Comparison of ENCODE assay signal across 8 cellular contexts in genomic region chr7:45203947-45204445, GRCh38. TPM values are rescaled to one million over a fixed set of nuclear protein-coding genes. Genes with fewer than 3 reads are reported as not detected.
A peak's percentile ranks its signal among the peaks of the same experiment; 100 is the strongest.
DNase-seq lines count a peak whose midpoint lies in the region; ATAC-seq, FAIRE-seq and TF ChIP-seq lines count a peak whose summit lies in the region.

No MANE protein-coding gene starts in this region.

- H4K5ac ChIP-seq in H1 (ENCODE audit: insufficient read length, low read depth, low read length) = no peak overlapping the region

- H3K14ac ChIP-seq in H1 (ENCODE audit: insufficient read length) = no peak overlapping the region

- H3K4me2 ChIP-seq in H1 (ENCODE audit: insufficient read depth in 1 of 2, low read depth in 2 of 2, low read length in 2 of 2) (no peak overlapping the region), OCI-LY7 (ENCODE audit: low read length) (no peak overlapping the region)

- H2AFZ ChIP-seq in H1 (ENCODE audit: low read length) (0 out of 2 replicates have a peak overlapping the region, but pooled peaks have one; percentile 42), OCI-LY7 (ENCODE audit: low read length) (no peak overlapping the region)

- 87% methylated on average over 2 of the region's 2 CpGs; no CpG with 5 or more reads in 1 of the 2 experiments for WGBS in H1 (ENCODE audit: extremely low coverage in 1 of 2, insufficient coverage in 1 of 2, insufficient read length in 1 of 2, insufficient replicate concordance in 2 of 2, low coverage in 1 of 2, low lambda C conversion rate in 2 of 2, missing lambda C conversion rate in 1 of 2), 2 experiments

- no peak overlapping the region for H2BK12ac ChIP-seq in H1 (ENCODE audit: low read depth, low read length)

- TF ChIP-seq POLR2A in H1 (IDR thresholded peaks at IDR 0.05; ENCODE audit: control extremely low read depth in 1 of 2, low read depth in 2 of 2, low read length in 2 of 2) = no peak

- POLR2A ChIA-PET in H1 (lab: Charles Lee; ENCODE audit: partially characterized antibody) = no interaction called here
- POLR2A ChIA-PET in OCI-LY7 (lab: Charles Lee) = no interaction called here

- H3K79me2 ChIP-seq in H1 (ENCODE audit: control insufficient read depth in 1 of 2, insufficient read depth in 2 of 2, low read length in 2 of 2) (no peaks in the 10 kb centered on the region), OCI-LY7 (ENCODE audit: insufficient read depth, low read depth, low read length) (no peaks in the 10 kb centered on the region)

- H3K27ac ChIP-seq in H1 (ENCODE audit: low read depth, low read length) (no peak overlapping the region), subcutaneous abdominal adipose tissue (ENCODE audit: low read depth, low read length) (no peak overlapping the region), OCI-LY7 (ENCODE audit: low read depth, low read length, poor library complexity, severe bottlenecking) (no peak overlapping the region)

- no peaks in the 10 kb centered on the region for H3K9me2 ChIP-seq in OCI-LY7 (ENCODE audit: insufficient read depth, low read length)

- ATAC-seq in GM19351 (IDR thresholded peaks at IDR 0.05; ENCODE audit: unreplicated experiment) (peak; percentile 94), HG03565 (IDR thresholded peaks at IDR 0.05; ENCODE audit: unreplicated experiment) (peak; percentile 91), HG03571 (IDR thresholded peaks at IDR 0.05; ENCODE audit: unreplicated experiment) (no peak)

- BruUV-seq in OCI-LY7 (replicated peaks; lab: Mats Ljungman, UMichigan) = no TSS peak

- H3K56ac ChIP-seq in H1 (replicated peaks; ENCODE audit: insufficient read length, low read depth, low read length) = no peak overlapping the region

- H3K18ac ChIP-seq in H1 (ENCODE audit: extremely low read depth, low read length) = no peak overlapping the region

- H3K9me3 ChIP-seq in H1 (ENCODE audit: insufficient read depth in 2 of 2, low read depth in 1 of 2, low read length in 1 of 2) = no peaks in the 10 kb centered on the region
- no peaks in the 10 kb centered on the region for H3K9me3 ChIP-seq in subcutaneous abdominal adipose tissue (ENCODE audit: control insufficient read depth in 5 of 5, low read length in 5 of 5)
- no peaks in the 10 kb centered on the region for H3K9me3 ChIP-seq in OCI-LY7 (ENCODE audit: low read length)

- no peak overlapping the region for H3K9ac ChIP-seq in H1 (replicated peaks in 1 of 4; ENCODE audit: extremely low read depth in 1 of 4, low read depth in 3 of 4, low read length in 3 of 4)
- H3K9ac ChIP-seq in subcutaneous abdominal adipose tissue (ENCODE audit: low read length in 5 of 5) = peak overlapping the region in 3 of 5 donors; percentile 8 to 38 (median 21)

- H2BK5ac ChIP-seq in H1 (ENCODE audit: low read depth, low read length) = no peak overlapping the region

- no peaks in the 10 kb centered on the region for H3K4me1 ChIP-seq in H1 (replicated peaks in 1 of 4; ENCODE audit: control insufficient read depth in 3 of 4, insufficient read depth in 4 of 4, low read length in 3 of 4)
- H3K4me1 ChIP-seq in subcutaneous abdominal adipose tissue (ENCODE audit: control insufficient read depth in 5 of 5, insufficient read depth in 5 of 5, low read length in 5 of 5) = peaks cover 0 to 20% (median 11%) of the 10 kb centered on the region in 5 donors
- no peaks in the 10 kb centered on the region for H3K4me1 ChIP-seq in OCI-LY7 (ENCODE audit: insufficient read depth, low read length, poor library complexity, severe bottlenecking)

- H3K79me1 ChIP-seq in H1 (ENCODE audit: low read depth, low read length) = no peaks in the 10 kb centered on the region

- H3K4me3 ChIP-seq in H1 (ENCODE audit: extremely low read depth in 1 of 4, insufficient read depth in 2 of 4, low read depth in 3 of 4, low read length in 4 of 4) = no peak overlapping the region
- peak overlapping the region in 4 of 5 donors; percentile 41 to 58 (median 51) for H3K4me3 ChIP-seq in subcutaneous abdominal adipose tissue (ENCODE audit: low read depth in 1 of 5, low read length in 5 of 5)
- H3K4me3 ChIP-seq in OCI-LY7 (ENCODE audit: low read depth, low read length, poor library complexity, severe bottlenecking) = no peak overlapping the region

- TF ChIP-seq CTCF in AG09319 (IDR thresholded peaks at IDR 0.05; ENCODE audit: low read depth, low read length) = no peak
- no peak for TF ChIP-seq CTCF in H1 (IDR thresholded peaks at IDR 0.05; ENCODE audit: control extremely low read depth in 1 of 3, insufficient read depth in 1 of 3, low read depth in 1 of 3, low read length in 3 of 3)
- TF ChIP-seq CTCF in OCI-LY7 (conservative IDR thresholded peaks at IDR 0.05; ENCODE audit: low read length) = no peak

- H2BK20ac ChIP-seq in H1 (ENCODE audit: low read length) = no peak overlapping the region

- CTCF ChIA-PET in H1 (lab: Charles Lee; ENCODE audit: partially characterized antibody) (interaction anchor here (0.6 to 3.4 kb wide), 4 partner anchors 11 to 380 kb away, joined by 3 to 29 read pairs (median 4); no protein-coding TSS in a partner anchor), OCI-LY7 (lab: Charles Lee; ENCODE audit: unreplicated experiment) (no interaction called here)

- H3K4ac ChIP-seq in H1 (replicated peaks; ENCODE audit: insufficient read length, low read depth, low read length) = no peak overlapping the region

- H3K36me3 ChIP-seq in H1 (ENCODE audit: control insufficient read depth in 2 of 4, insufficient read depth in 4 of 4, low read length in 3 of 4) (no peaks in the 10 kb centered on the region), subcutaneous abdominal adipose tissue (ENCODE audit: control insufficient read depth in 5 of 5, insufficient read depth in 5 of 5, low read length in 5 of 5) (no peaks in the 10 kb centered on the region), OCI-LY7 (ENCODE audit: insufficient read depth, low read length) (no peaks in the 10 kb centered on the region)

- no peak overlapping the region for H4K91ac ChIP-seq in H1 (replicated peaks; ENCODE audit: insufficient read length, low read length)

- H3K23me2 ChIP-seq in H1 (ENCODE audit: low read depth, low read length) = no peaks in the 10 kb centered on the region

- no peak for FAIRE-seq in H1 (lab: Jason Lieb, UNC)

- no peaks in the 10 kb centered on the region for H3K27me3 ChIP-seq in H1 (replicated peaks in 1 of 4; ENCODE audit: control insufficient read depth in 3 of 4, extremely low read depth in 1 of 4, insufficient read depth in 3 of 4, low read length in 3 of 4)
- H3K27me3 ChIP-seq in subcutaneous abdominal adipose tissue (ENCODE audit: control insufficient read depth in 5 of 5, insufficient read depth in 4 of 5, low read length in 5 of 5) = peaks cover 0 to 3% (median 0%) of the 10 kb centered on the region in 5 donors

- DNase-seq in AG09319 (ENCODE audit: extremely low read depth, low read depth) = peak; percentile 52
- no peak for DNase-seq in H1 (ENCODE audit: low read depth in 1 of 2, low spot score in 2 of 2)
- no peak for DNase-seq in middle frontal gyrus (ENCODE audit: extremely low spot score, low spot score)
- no peak for DNase-seq in OCI-LY7 (ENCODE audit: low spot score)

- intact Hi-C loops in OCI-LY7 (cut with micrococcal nuclease; ENCODE audit: unreplicated experiment) = no loop called here

- H2BK120ac ChIP-seq in H1 (replicated peaks; ENCODE audit: low read depth, low read length) = no peak overlapping the region

- no peak overlapping the region for H2BK15ac ChIP-seq in H1 (ENCODE audit: low read length)

- no peaks in the 10 kb centered on the region for H4K20me1 ChIP-seq in H1 (replicated peaks in 1 of 2; ENCODE audit: control insufficient read depth in 1 of 2, insufficient read depth in 2 of 2, low read length in 2 of 2)
- no peaks in the 10 kb centered on the region for H4K20me1 ChIP-seq in OCI-LY7 (ENCODE audit: insufficient read depth, low read length)

- no peak for TF ChIP-seq RAD21 in H1 (IDR thresholded peaks at IDR 0.05 in 1 of 2, conservative IDR thresholded peaks at IDR 0.05 in 1 of 2; ENCODE audit: low read depth in 2 of 2, low read length in 2 of 2)

- TF ChIP-seq EP300 in H1 (IDR thresholded peaks at IDR 0.05; ENCODE audit: borderline replicate concordance in 1 of 2, low read depth in 2 of 2, low read length in 2 of 2) = no peak

- H4K8ac ChIP-seq in H1 (ENCODE audit: extremely low read depth, insufficient read depth, low read length) = no peak overlapping the region

- no peak overlapping the region for H2AK5ac ChIP-seq in H1 (ENCODE audit: low read depth, low read length)

- H3K23ac ChIP-seq in H1 (ENCODE audit: insufficient read length) = no peak overlapping the region

TF ChIP-seq in H1, 55 proteins besides CTCF, POLR2A, EP300 and RAD21:
- TF ChIP-seq SIX5 (IDR thresholded peaks at IDR 0.05; ENCODE audit: low read depth, low read length) = no peak
- TF ChIP-seq SP1 (IDR thresholded peaks at IDR 0.05; ENCODE audit: low read depth, low read length) = no peak
- TF ChIP-seq TAF7 (optimal IDR thresholded peaks at IDR 0.05; ENCODE audit: borderline replicate concordance, low read depth, low read length) = no peak
- TF ChIP-seq BRCA1 (IDR thresholded peaks at IDR 0.05; ENCODE audit: low read depth, low read length) = no peak
- no peak for TF ChIP-seq CBX8 (IDR thresholded peaks at IDR 0.05; ENCODE audit: borderline replicate concordance, low read depth, low read length)
- TF ChIP-seq ZNF274 (IDR thresholded peaks at IDR 0.05; ENCODE audit: borderline replicate concordance, extremely low read depth, low read length) = no peak
- TF ChIP-seq PHF8 (conservative IDR thresholded peaks at IDR 0.05; ENCODE audit: low read depth, low read length) = no peak
- no peak for TF ChIP-seq EGR1 (IDR thresholded peaks at IDR 0.05; ENCODE audit: borderline replicate concordance, low read depth, low read length)
- TF ChIP-seq SUZ12 (IDR thresholded peaks at IDR 0.05; ENCODE audit: low read length) = no peak
- no peak for TF ChIP-seq E2F6 (IDR thresholded peaks at IDR 0.05)
TF ChIP-seq in H1: peak in this region for 0.

RNA-seq across cellular contexts. Expression of gene RAMP3, which starts 46.4 kb away (rescaled TPM):
- 0.88 and 0.92 TPM in 2 replicates for total RNA-seq in H1 (2021; fragmentation: NEBNext Ultra II Directional; extraction: Animal tissue kit (Norgen Biotek cat#: 25700))
- 0.98 and 2.7 TPM in 2 replicates for polyA plus RNA-seq in H1 (2011; rRNA removed)
- polyA plus RNA-seq in H1 (2011; cell fraction: cytosol; rRNA removed) = 1.7 TPM
- 1.7 TPM for polyA plus RNA-seq in H1 (2011; cell fraction: nucleus; rRNA removed)
- 0.84 to 1.3 TPM (median 1.0 TPM) in 4 replicates for polyA plus RNA-seq in H1 (2012, experiment 1 of 2)
- 1.2 TPM for polyA plus RNA-seq in H1 (2012, experiment 2 of 2)
- polyA plus RNA-seq in H1 (2013, experiment 1 of 2) = 1.2 TPM
- 1.6 TPM for polyA plus RNA-seq in H1 (2013, experiment 2 of 2)
- polyA minus RNA-seq in H1 (2011; rRNA and poly(A)+ RNA removed) = 1.3 and 1.5 TPM in 2 replicates
- not detected for polyA minus RNA-seq in H1 (2011; cell fraction: cytosol; rRNA and poly(A)+ RNA removed)
- not detected for polyA minus RNA-seq in H1 (2011; cell fraction: nucleus; rRNA and poly(A)+ RNA removed)
- total RNA-seq in OCI-LY7 (2014; rRNA removed; shearing (Covaris generic)) = not detected in 2 replicates
- total RNA-seq in OCI-LY7 (2022) = not detected in 2 replicates

Comparison
In these comparisons a context has a peak if more than half of its experiments do, and no peak if none do; other contexts are left out.
1. H3K4me3 ChIP-seq: peak in subcutaneous abdominal adipose tissue (4 of 5); none in H1 (0 of 4) and OCI-LY7 (single experiment).
2. H3K9ac ChIP-seq: peak in subcutaneous abdominal adipose tissue (3 of 5); none in H1 (0 of 4).